In genomic region chr2:68776124-68776523, GRCh38 we compare ENCODE assay signal across 2 cellular contexts.
TF ChIP-seq lines count a peak whose summit lies in the region.

No MANE protein-coding gene starts in this region.

TF ChIP-seq in K562, 482 proteins besides CTCF, POLR2A, EP300 and RAD21 (continued from another document and continues in another):
- TF ChIP-seq ATF6 (CRISPR knock-in tag; IDR thresholded peaks at IDR 0.05) (0 out of 2 replicates have a peak, but pooled peaks have one; percentile 1), NR2C2 (CRISPR knock-in tag; IDR thresholded peaks at IDR 0.05) (no peak), NR2C2 (tag; IDR thresholded peaks at IDR 0.05) (0 out of 2 replicates have a peak, but pooled peaks have one; percentile 0), USF2 (CRISPR knock-in tag; IDR thresholded peaks at IDR 0.05) (no peak), SMARCE1 (IDR thresholded peaks at IDR 0.05) (peak; percentile 49; the same call in 1 of the 2 replicates), FOXO4 (CRISPR knock-in tag; IDR thresholded peaks at IDR 0.05) (no peak), CC2D1A (IDR thresholded peaks at IDR 0.05) (no peak), HDGF (IDR thresholded peaks at IDR 0.05) (no peak), ZNF347 (CRISPR knock-in tag; IDR thresholded peaks at IDR 0.05; ENCODE audit: low read depth) (no peak), ZNF707 (CRISPR knock-in tag; conservative IDR thresholded peaks at IDR 0.05) (no peak), ZHX1 (conservative IDR thresholded peaks at IDR 0.05; ENCODE audit: low read length) (no peak), ZBTB9 (CRISPR knock-in tag; IDR thresholded peaks at IDR 0.05) (0 out of 2 replicates have a peak, but pooled peaks have one; percentile 24), ZZZ3 (IDR thresholded peaks at IDR 0.05) (no peak), PRPF4 (IDR thresholded peaks at IDR 0.05; ENCODE audit: insufficient read depth, low read depth, low read length, poor library complexity, severe bottlenecking) (no peak), ETV5 (CRISPR knock-in tag; IDR thresholded peaks at IDR 0.05; ENCODE audit: low read depth) (no peak), ZNF408 (CRISPR knock-in tag; IDR thresholded peaks at IDR 0.05; ENCODE audit: low read depth) (no peak), SOX6 (IDR thresholded peaks at IDR 0.05) (no peak), ZNF316 (IDR thresholded peaks at IDR 0.05) (no peak), DLX4 (CRISPR knock-in tag; IDR thresholded peaks at IDR 0.05) (no peak), ILF3 (IDR thresholded peaks at IDR 0.05; ENCODE audit: borderline replicate concordance) (no peak)

TF ChIP-seq in SK-N-SH, 30 proteins besides CTCF, POLR2A, EP300 and RAD21:
- TF ChIP-seq SIN3A (IDR thresholded peaks at IDR 0.05; ENCODE audit: borderline replicate concordance, low read depth, low read length): no peak
- TF ChIP-seq TAF1 (IDR thresholded peaks at IDR 0.05; ENCODE audit: borderline replicate concordance, low read depth, low read length): no peak
- no peak for TF ChIP-seq FOXM1 (IDR thresholded peaks at IDR 0.05; ENCODE audit: low read depth)
- TF ChIP-seq EZH2phosphoT487 (IDR thresholded peaks at IDR 0.05; ENCODE audit: borderline replicate concordance, low read depth): no peak
- no peak for TF ChIP-seq ELF1 (IDR thresholded peaks at IDR 0.05)
- no peak for TF ChIP-seq NFIC (IDR thresholded peaks at IDR 0.05; ENCODE audit: borderline replicate concordance)
- TF ChIP-seq FOXJ3 (CRISPR knock-in tag; IDR thresholded peaks at IDR 0.05): no peak
- no peak for TF ChIP-seq PBX3 (IDR thresholded peaks at IDR 0.05)
- no peak for TF ChIP-seq GATA2 (CRISPR knock-in tag; IDR thresholded peaks at IDR 0.05)
- TF ChIP-seq YY1 (IDR thresholded peaks at IDR 0.05; ENCODE audit: low read depth): no peak
- TF ChIP-seq GABPA (IDR thresholded peaks at IDR 0.05; ENCODE audit: low read depth): no peak
- TF ChIP-seq USF1 (IDR thresholded peaks at IDR 0.05; ENCODE audit: borderline replicate concordance, low read depth): no peak
- no peak for TF ChIP-seq TEAD4 (IDR thresholded peaks at IDR 0.05; ENCODE audit: borderline replicate concordance, insufficient read depth)
- no peak for TF ChIP-seq MAX (IDR thresholded peaks at IDR 0.05; ENCODE audit: low read depth)
